Comparison of ENCODE assay signal across 8 cellular contexts in genomic region chr12:94459773-94460593, GRCh38. TPM values are rescaled to one million over a fixed set of nuclear protein-coding genes. Genes with fewer than 3 reads are reported as not detected.
A peak's percentile ranks its signal among the peaks of the same experiment; 100 is the strongest.
DNase-seq lines count a peak whose midpoint lies in the region; ATAC-seq and TF ChIP-seq lines count a peak whose summit lies in the region.

Gene CEP83, minus strand, starts transcription at chr12:94459867. Its CDS starts 47,377 bp downstream, at chr12:94412490.

- peak within 1 kb of the TSS; percentile 94 for H3K9ac ChIP-seq in OCI-LY3 (ENCODE audit: low read length)

- peaks cover 14% of the 10 kb centered on the region for H3K36me3 ChIP-seq in OCI-LY3 (replicated peaks; ENCODE audit: low read depth, low read length)

- peak within 1 kb of the TSS; percentile 91 for H3K4me2 ChIP-seq in OCI-LY3 (ENCODE audit: low read length)

- H4K20me1 ChIP-seq in OCI-LY3 (ENCODE audit: insufficient read depth, low read length): no peaks in the 10 kb centered on the region

- H3K4me3 ChIP-seq in OCI-LY3 (ENCODE audit: low read length) (peak within 1 kb of the TSS; percentile 91), mononuclear cell (ENCODE audit: low read length) (peak within 1 kb of the TSS; percentile 81)

- H3K27ac ChIP-seq in OCI-LY3 (ENCODE audit: low read length): peak within 1 kb of the TSS; percentile 49

- H3K9me3 ChIP-seq in OCI-LY3 (ENCODE audit: insufficient read depth, low read length) (no peaks in the 10 kb centered on the region), mononuclear cell (ENCODE audit: low read depth, low read length) (no peaks in the 10 kb centered on the region)

- H3K27me3 ChIP-seq in OCI-LY3 (ENCODE audit: low read depth, low read length) (no peaks in the 10 kb centered on the region), mononuclear cell (ENCODE audit: insufficient read depth, low read length) (no peaks in the 10 kb centered on the region)

- H2AFZ ChIP-seq in OCI-LY3 (ENCODE audit: low read depth, low read length): peak within 1 kb of the TSS; percentile 88

- peak; percentile 96 for DNase-seq in D341Med (ENCODE audit: low spot score)
- DNase-seq in HuH-7 (ENCODE audit: low spot score): peak; percentile 91
- peak; percentile 95 for DNase-seq in activated T-cell treated with anti-CD3 and anti-CD28 coated beads for 1 hour (ENCODE audit: low read depth)
- DNase-seq in epidermal melanocyte (ENCODE audit: insufficient read length, low spot score): peak; percentile 89
- peak; percentile 95 to 96 for DNase-seq in stimulated activated CD8-positive, alpha-beta memory T cell treated with anti-CD3 and anti-CD28 coated beads, Interleukin-4, amount 100 ng/mL, for 1 hour (ENCODE audit: low read depth in 2 of 2, low spot score in 1 of 2)

- H3K79me2 ChIP-seq in OCI-LY3 (ENCODE audit: low read length): peaks cover 35% of the 10 kb centered on the region

- ATAC-seq in GM21515 (IDR thresholded peaks at IDR 0.05; ENCODE audit: unreplicated experiment): peak; percentile 98

- no peak for TF ChIP-seq CTCF in OCI-LY3 (IDR thresholded peaks at IDR 0.05; ENCODE audit: low read depth, low read length)

- peaks cover 10% of the 10 kb centered on the region for H3K4me1 ChIP-seq in OCI-LY3 (ENCODE audit: low read length)
- H3K4me1 ChIP-seq in mononuclear cell (ENCODE audit: insufficient read depth, low read length): peaks cover 10% of the 10 kb centered on the region

RNA-seq across cellular contexts. Expression of gene CEP83, which starts in this region (rescaled TPM):
- 7.8 TPM for total RNA-seq in mononuclear cell

Comparison
In these comparisons a context has a peak if more than half of its experiments do, and no peak if none do; other contexts are left out.
1. Peak in every context shown above with its lines: DNase-seq, ATAC-seq, H3K4me3 ChIP-seq and H3K27ac ChIP-seq.